ENCODE assay signal across 1 cellular context in the genomic region with DNA sequence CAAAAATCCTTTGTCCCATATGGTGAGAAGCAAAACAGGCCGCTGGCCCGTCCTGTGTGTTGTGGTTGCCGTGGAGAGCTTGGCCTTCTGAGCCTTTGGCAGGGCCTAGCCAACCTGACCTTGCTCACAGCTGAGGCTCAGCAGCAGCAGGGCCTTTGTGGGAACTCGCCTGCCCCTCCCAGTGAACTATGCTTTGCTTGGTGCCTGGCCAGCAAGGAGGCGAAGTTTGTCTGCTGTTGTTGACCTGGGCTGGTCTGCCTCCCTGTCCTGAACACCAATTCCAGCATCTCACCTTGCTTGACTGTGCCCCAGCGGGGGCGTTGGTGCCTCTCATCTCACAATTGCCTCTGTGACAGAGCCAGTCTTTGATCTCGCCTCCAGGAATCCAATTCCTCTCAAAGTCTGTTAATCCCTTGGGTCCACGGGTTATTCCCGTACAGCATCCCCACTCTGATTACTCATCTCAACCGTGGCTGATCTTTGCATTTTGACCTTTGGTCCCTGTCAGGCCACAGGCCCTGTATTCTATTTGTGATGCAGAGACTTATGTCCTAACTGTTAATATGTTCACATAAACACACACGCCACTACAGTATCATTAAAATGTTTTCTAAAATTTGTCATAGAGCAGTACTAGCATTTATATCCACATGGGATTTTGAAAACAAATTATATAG.
TF ChIP-seq lines count a peak whose summit lies in the region.

No MANE protein-coding gene starts in this region.

TF ChIP-seq in HepG2, 621 proteins besides CTCF, POLR2A, EP300 and RAD21 (continued from another document and continues in another):
- TF ChIP-seq, protein P1, sequence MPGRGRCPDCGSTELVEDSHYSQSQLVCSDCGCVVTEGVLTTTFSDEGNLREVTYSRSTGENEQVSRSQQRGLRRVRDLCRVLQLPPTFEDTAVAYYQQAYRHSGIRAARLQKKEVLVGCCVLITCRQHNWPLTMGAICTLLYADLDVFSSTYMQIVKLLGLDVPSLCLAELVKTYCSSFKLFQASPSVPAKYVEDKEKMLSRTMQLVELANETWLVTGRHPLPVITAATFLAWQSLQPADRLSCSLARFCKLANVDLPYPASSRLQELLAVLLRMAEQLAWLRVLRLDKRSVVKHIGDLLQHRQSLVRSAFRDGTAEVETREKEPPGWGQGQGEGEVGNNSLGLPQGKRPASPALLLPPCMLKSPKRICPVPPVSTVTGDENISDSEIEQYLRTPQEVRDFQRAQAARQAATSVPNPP (CRISPR knock-in tag; IDR thresholded peaks at IDR 0.05): peak; percentile 88; the same call in 1 of the 2 replicates
- TF ChIP-seq CAMTA2 (CRISPR knock-in tag; IDR thresholded peaks at IDR 0.05; ENCODE audit: borderline replicate concordance): no peak
- peak; percentile 98 for TF ChIP-seq ASH2L (IDR thresholded peaks at IDR 0.05; ENCODE audit: insufficient read length, low read depth, low read length)
- no peak for TF ChIP-seq SMARCE1 (IDR thresholded peaks at IDR 0.05; ENCODE audit: borderline replicate concordance)
- TF ChIP-seq, protein P2, sequence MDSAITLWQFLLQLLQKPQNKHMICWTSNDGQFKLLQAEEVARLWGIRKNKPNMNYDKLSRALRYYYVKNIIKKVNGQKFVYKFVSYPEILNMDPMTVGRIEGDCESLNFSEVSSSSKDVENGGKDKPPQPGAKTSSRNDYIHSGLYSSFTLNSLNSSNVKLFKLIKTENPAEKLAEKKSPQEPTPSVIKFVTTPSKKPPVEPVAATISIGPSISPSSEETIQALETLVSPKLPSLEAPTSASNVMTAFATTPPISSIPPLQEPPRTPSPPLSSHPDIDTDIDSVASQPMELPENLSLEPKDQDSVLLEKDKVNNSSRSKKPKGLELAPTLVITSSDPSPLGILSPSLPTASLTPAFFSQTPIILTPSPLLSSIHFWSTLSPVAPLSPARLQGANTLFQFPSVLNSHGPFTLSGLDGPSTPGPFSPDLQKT (CRISPR knock-in tag; IDR thresholded peaks at IDR 0.05; ENCODE audit: borderline replicate concordance): no peak
- peak; percentile 96 for TF ChIP-seq BCL6 (CRISPR knock-in tag; IDR thresholded peaks at IDR 0.05)
- TF ChIP-seq HNRNPUL1 (IDR thresholded peaks at IDR 0.05; ENCODE audit: low read depth, low read length): no peak
- peak; percentile 45; the same call in 1 of the 2 replicates for TF ChIP-seq ZBTB3 (CRISPR knock-in tag; IDR thresholded peaks at IDR 0.05; ENCODE audit: borderline replicate concordance, low read depth)
- TF ChIP-seq, protein P3, sequence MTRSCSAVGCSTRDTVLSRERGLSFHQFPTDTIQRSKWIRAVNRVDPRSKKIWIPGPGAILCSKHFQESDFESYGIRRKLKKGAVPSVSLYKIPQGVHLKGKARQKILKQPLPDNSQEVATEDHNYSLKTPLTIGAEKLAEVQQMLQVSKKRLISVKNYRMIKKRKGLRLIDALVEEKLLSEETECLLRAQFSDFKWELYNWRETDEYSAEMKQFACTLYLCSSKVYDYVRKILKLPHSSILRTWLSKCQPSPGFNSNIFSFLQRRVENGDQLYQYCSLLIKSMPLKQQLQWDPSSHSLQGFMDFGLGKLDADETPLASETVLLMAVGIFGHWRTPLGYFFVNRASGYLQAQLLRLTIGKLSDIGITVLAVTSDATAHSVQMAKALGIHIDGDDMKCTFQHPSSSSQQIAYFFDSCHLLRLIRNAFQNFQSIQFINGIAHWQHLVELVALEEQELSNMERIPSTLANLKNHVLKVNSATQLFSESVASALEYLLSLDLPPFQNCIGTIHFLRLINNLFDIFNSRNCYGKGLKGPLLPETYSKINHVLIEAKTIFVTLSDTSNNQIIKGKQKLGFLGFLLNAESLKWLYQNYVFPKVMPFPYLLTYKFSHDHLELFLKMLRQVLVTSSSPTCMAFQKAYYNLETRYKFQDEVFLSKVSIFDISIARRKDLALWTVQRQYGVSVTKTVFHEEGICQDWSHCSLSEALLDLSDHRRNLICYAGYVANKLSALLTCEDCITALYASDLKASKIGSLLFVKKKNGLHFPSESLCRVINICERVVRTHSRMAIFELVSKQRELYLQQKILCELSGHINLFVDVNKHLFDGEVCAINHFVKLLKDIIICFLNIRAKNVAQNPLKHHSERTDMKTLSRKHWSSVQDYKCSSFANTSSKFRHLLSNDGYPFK (CRISPR knock-in tag; IDR thresholded peaks at IDR 0.05; ENCODE audit: borderline replicate concordance): peak; percentile 80; the same call in 1 of the 2 replicates
- TF ChIP-seq, protein P4, sequence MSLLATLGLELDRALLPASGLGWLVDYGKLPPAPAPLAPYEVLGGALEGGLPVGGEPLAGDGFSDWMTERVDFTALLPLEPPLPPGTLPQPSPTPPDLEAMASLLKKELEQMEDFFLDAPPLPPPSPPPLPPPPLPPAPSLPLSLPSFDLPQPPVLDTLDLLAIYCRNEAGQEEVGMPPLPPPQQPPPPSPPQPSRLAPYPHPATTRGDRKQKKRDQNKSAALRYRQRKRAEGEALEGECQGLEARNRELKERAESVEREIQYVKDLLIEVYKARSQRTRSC (CRISPR knock-in tag; IDR thresholded peaks at IDR 0.05; ENCODE audit: low read depth): no peak
- TF ChIP-seq RCOR2 (CRISPR knock-in tag; IDR thresholded peaks at IDR 0.05): peak; percentile 98
- TF ChIP-seq, protein P5, sequence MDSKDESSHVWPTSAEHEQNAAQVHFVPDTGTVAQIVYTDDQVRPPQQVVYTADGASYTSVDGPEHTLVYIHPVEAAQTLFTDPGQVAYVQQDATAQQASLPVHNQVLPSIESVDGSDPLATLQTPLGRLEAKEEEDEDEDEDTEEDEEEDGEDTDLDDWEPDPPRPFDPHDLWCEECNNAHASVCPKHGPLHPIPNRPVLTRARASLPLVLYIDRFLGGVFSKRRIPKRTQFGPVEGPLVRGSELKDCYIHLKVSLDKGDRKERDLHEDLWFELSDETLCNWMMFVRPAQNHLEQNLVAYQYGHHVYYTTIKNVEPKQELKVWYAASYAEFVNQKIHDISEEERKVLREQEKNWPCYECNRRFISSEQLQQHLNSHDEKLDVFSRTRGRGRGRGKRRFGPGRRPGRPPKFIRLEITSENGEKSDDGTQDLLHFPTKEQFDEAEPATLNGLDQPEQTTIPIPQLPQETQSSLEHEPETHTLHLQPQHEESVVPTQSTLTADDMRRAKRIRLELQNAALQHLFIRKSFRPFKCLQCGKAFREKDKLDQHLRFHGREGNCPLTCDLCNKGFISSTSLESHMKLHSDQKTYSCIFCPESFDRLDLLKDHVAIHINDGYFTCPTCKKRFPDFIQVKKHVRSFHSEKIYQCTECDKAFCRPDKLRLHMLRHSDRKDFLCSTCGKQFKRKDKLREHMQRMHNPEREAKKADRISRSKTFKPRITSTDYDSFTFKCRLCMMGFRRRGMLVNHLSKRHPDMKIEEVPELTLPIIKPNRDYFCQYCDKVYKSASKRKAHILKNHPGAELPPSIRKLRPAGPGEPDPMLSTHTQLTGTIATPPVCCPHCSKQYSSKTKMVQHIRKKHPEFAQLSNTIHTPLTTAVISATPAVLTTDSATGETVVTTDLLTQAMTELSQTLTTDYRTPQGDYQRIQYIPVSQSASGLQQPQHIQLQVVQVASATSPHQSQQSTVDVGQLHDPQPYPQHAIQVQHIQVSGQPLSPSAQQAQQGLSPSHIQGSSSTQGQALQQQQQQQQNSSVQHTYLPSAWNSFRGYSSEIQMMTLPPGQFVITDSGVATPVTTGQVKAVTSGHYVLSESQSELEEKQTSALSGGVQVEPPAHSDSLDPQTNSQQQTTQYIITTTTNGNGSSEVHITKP (CRISPR knock-in tag; IDR thresholded peaks at IDR 0.05; ENCODE audit: low read depth): peak; percentile 90
- TF ChIP-seq CBFB (CRISPR knock-in tag; IDR thresholded peaks at IDR 0.05): peak; percentile 81
- no peak for TF ChIP-seq KLF13 (CRISPR knock-in tag; IDR thresholded peaks at IDR 0.05)
- peak; percentile 95 for TF ChIP-seq KAT7 (CRISPR knock-in tag; IDR thresholded peaks at IDR 0.05; ENCODE audit: borderline replicate concordance)
- TF ChIP-seq ETV6 (CRISPR knock-in tag; conservative IDR thresholded peaks at IDR 0.05): 0 out of 2 replicates have a peak, but pooled peaks have one; percentile 54
- TF ChIP-seq FOXJ3 (CRISPR knock-in tag; IDR thresholded peaks at IDR 0.05; ENCODE audit: borderline replicate concordance): peak; percentile 95
- TF ChIP-seq TGIF2 (CRISPR knock-in tag; IDR thresholded peaks at IDR 0.05): no peak
- TF ChIP-seq, protein P6, sequence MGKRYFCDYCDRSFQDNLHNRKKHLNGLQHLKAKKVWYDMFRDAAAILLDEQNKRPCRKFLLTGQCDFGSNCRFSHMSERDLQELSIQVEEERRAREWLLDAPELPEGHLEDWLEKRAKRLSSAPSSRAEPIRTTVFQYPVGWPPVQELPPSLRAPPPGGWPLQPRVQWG (CRISPR knock-in tag; IDR thresholded peaks at IDR 0.05; ENCODE audit: borderline replicate concordance, low read depth): no peak
- no peak for TF ChIP-seq ARHGAP35 (CRISPR knock-in tag; IDR thresholded peaks at IDR 0.05; ENCODE audit: borderline replicate concordance)
- no peak for TF ChIP-seq PRPF4 (IDR thresholded peaks at IDR 0.05; ENCODE audit: low read depth, low read length, poor library complexity, severe bottlenecking)
- TF ChIP-seq RBM22 (optimal IDR thresholded peaks at IDR 0.05; ENCODE audit: low read length): peak; percentile 48
- TF ChIP-seq JUND (CRISPR knock-in tag; IDR thresholded peaks at IDR 0.05): peak; percentile 66
- TF ChIP-seq, protein P7, sequence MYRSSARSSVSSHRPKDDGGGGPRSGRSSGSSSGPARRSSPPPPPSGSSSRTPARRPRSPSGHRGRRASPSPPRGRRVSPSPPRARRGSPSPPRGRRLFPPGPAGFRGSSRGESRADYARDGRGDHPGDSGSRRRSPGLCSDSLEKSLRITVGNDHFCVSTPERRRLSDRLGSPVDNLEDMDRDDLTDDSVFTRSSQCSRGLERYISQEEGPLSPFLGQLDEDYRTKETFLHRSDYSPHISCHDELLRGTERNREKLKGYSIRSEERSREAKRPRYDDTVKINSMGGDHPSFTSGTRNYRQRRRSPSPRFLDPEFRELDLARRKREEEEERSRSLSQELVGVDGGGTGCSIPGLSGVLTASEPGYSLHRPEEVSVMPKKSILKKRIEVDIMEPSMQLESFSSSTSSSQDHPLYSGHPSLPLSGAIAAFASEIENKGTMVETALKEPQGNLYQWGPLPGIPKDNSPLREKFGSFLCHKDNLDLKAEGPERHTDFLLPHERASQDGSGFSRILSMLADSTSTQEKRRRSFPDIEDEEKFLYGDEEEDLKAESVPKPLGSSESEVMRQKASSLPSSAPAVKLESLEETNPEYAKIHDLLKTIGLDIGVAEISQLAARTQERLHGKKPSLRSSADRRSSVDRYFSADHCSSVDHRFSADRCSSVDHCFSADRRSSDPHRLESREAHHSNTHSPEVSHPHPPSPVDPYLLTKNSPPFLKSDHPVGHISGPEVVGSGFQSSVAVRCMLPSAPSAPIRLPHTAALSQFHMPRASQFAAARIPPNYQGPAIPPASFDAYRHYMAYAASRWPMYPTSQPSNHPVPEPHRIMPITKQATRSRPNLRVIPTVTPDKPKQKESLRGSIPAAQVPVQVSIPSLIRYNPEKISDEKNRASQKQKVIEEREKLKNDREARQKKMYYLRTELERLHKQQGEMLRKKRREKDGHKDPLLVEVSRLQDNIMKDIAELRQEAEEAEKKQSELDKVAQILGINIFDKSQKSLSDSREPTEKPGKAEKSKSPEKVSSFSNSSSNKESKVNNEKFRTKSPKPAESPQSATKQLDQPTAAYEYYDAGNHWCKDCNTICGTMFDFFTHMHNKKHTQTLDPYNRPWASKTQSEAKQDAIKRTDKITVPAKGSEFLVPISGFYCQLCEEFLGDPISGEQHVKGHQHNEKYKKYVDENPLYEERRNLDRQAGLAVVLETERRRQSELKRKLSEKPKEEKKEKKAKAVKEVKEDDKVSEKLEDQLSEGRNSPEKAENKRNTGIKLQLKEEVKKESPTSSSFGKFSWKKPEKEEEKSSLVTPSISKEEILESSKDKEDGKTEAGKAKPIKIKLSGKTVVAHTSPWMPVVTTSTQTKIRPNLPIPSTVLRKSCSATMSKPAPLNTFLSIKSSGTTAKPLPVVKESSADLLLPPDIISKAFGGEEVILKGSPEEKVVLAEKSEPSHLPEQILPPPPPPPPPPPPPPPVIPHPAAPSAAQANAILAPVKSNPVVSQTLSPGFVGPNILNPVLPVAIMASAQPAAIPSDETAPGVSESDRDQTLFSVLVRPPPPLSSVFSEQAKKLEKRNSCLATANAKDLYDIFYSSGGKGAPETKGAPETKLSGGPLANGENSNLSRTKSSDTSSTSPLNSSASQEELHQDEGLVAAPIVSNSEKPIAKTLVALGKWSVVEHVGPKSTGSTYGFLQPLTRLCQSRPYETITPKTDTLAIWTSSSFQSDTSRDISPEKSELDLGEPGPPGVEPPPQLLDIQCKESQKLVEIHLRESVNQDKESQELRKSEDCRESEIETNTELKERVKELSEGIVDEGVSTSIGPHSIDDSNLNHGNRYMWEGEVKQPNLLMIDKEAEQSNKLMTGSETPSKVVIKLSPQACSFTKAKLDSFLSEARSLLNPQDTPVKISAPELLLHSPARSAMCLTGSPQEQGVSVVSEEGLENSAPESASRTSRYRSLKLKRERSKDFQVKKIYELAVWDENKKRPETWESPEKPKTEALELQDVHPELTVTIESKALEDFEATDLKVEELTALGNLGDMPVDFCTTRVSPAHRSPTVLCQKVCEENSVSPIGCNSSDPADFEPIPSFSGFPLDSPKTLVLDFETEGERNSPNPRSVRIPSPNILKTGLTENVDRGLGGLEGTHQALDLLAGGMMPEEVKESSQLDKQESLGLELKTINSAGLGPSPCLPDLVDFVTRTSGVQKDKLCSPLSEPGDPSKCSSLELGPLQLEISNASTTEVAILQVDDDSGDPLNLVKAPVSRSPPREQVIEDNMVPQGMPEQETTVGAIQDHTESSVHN (CRISPR knock-in tag; IDR thresholded peaks at IDR 0.05): peak; percentile 88
- TF ChIP-seq FOXC1 (CRISPR knock-in tag; IDR thresholded peaks at IDR 0.05; ENCODE audit: borderline replicate concordance): peak; percentile 93; the same call in 1 of the 2 replicates
- TF ChIP-seq, protein P8, sequence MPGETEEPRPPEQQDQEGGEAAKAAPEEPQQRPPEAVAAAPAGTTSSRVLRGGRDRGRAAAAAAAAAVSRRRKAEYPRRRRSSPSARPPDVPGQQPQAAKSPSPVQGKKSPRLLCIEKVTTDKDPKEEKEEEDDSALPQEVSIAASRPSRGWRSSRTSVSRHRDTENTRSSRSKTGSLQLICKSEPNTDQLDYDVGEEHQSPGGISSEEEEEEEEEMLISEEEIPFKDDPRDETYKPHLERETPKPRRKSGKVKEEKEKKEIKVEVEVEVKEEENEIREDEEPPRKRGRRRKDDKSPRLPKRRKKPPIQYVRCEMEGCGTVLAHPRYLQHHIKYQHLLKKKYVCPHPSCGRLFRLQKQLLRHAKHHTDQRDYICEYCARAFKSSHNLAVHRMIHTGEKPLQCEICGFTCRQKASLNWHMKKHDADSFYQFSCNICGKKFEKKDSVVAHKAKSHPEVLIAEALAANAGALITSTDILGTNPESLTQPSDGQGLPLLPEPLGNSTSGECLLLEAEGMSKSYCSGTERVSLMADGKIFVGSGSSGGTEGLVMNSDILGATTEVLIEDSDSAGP (CRISPR knock-in tag; IDR thresholded peaks at IDR 0.05; ENCODE audit: borderline replicate concordance): peak; percentile 90
- TF ChIP-seq EHMT2 (IDR thresholded peaks at IDR 0.05; ENCODE audit: borderline replicate concordance, low read depth, low read length): peak; percentile 59; the same call in 1 of the 2 replicates
- TF ChIP-seq HNRNPL (IDR thresholded peaks at IDR 0.05; ENCODE audit: low read depth, low read length): peak; percentile 78; the same call in 1 of the 2 replicates
- TF ChIP-seq ZNF552 (CRISPR knock-in tag; IDR thresholded peaks at IDR 0.05; ENCODE audit: borderline replicate concordance): peak; percentile 84; the same call in 1 of the 2 replicates
